ENCODE assay signal across 8 cellular contexts in the genomic region with DNA sequence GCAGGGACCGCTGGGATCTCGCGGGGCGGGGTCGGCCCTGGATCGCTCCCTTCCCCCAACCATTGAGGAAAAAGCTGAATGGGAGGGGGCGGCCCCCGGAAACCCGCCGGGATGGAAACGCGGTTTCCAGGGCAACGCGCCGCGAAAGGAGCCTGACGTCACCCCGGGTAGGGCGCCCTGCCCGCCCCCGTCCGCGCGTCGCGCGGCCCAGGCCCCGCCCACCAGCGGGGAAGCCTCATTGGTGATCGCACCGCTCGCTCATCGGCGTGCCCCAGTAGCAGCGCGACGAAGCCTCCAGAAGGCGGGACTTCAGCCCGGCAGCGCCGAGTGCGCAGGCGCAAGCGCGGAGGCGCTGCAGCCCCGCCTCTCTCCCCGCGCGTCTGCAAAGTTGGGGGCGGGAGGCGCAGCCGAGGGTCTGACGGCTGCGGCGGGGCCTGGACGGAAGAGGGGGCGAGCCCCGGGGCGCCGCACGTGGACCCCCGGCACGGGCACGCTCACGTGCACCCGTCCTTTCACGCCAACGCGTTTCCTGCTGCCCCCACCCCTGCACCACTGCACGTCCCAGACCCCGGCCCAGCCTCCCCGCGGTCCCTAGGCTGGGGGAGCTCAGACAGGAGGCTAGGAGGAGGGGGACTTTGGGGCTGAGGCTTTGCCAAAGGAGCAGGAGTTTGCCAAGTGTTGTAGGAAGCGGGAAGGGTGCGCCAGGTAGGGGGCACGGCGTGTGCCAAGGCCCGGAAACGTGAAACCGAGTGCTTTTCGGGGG. TPM values are rescaled to one million over a fixed set of nuclear protein-coding genes. Genes with fewer than 3 reads are reported as not detected.
DNase-seq lines count a peak whose midpoint lies in the region; ATAC-seq and TF ChIP-seq lines count a peak whose summit lies in the region.

No MANE protein-coding gene starts in this region.

- H3K36me3 ChIP-seq in KMS-11 (ENCODE audit: insufficient read depth) (no peaks in the 10 kb centered on the region), PC-9 (ENCODE audit: low read depth) (no peaks in the 10 kb centered on the region), esophagus (ENCODE audit: control insufficient read depth in 2 of 2, insufficient read depth in 2 of 2, low read length in 1 of 2) (peaks cover 6 to 14% of the 10 kb centered on the region in 2 donors), muscle layer of colon (ENCODE audit: insufficient read depth, low read length) (peaks cover 20% of the 10 kb centered on the region)

- no peaks in the 10 kb centered on the region for H3K27me3 ChIP-seq in KMS-11 (ENCODE audit: insufficient read depth, low read depth)
- no peaks in the 10 kb centered on the region for H3K27me3 ChIP-seq in PC-9 (ENCODE audit: insufficient read depth, low read depth)
- no peaks in the 10 kb centered on the region for H3K27me3 ChIP-seq in esophagus (ENCODE audit: control insufficient read depth in 1 of 2, insufficient read depth in 2 of 2, low read length in 2 of 2)
- H3K27me3 ChIP-seq in muscle layer of colon (ENCODE audit: control insufficient read depth in 1 of 2, insufficient read depth in 2 of 2, low read length in 2 of 2) = no peaks in the 10 kb centered on the region

- H3K4me2 ChIP-seq in KMS-11 (peak overlapping the region; percentile 99), PC-9 (peak overlapping the region; percentile 97)

- no peaks in the 10 kb centered on the region for H3K9me3 ChIP-seq in PC-9 (ENCODE audit: insufficient read depth, low read depth)
- no peaks in the 10 kb centered on the region for H3K9me3 ChIP-seq in esophagus (ENCODE audit: control insufficient read depth in 2 of 2, insufficient read depth in 1 of 2, low read depth in 1 of 2, low read length in 1 of 2)
- no peaks in the 10 kb centered on the region for H3K9me3 ChIP-seq in muscle layer of colon (ENCODE audit: low read length)

- no peaks in the 10 kb centered on the region for H3K9me3 Mint-ChIP-seq in activated T-cell treated with anti-CD3 and anti-CD28 coated beads, Interleukin-2, amount 50 U/mL, for 24 hours

- intact Hi-C loops in PC-9 (cut with micrococcal nuclease; ENCODE audit: unreplicated experiment) = no loop called here

- H3K79me2 ChIP-seq in KMS-11 (ENCODE audit: insufficient read depth, low read depth) = no peaks in the 10 kb centered on the region
- H3K79me2 ChIP-seq in PC-9 (ENCODE audit: low read depth) = peaks cover 21% of the 10 kb centered on the region

- peaks cover 55% of the 10 kb centered on the region for H3K36me3 Mint-ChIP-seq in activated T-cell treated with anti-CD3 and anti-CD28 coated beads, Interleukin-2, amount 50 U/mL, for 24 hours (ENCODE audit: low read depth)

- no peaks in the 10 kb centered on the region for H3K9me2 ChIP-seq in PC-9 (ENCODE audit: insufficient read depth)

- H3K27ac ChIP-seq in KMS-11 (peak overlapping the region; percentile 78), PC-9 (peak overlapping the region; percentile 92), esophagus (ENCODE audit: low read depth in 2 of 2, low read length in 1 of 2) (peak overlapping the region; percentile 98), muscle layer of colon (ENCODE audit: low read depth, low read length) (peak overlapping the region; percentile 90)

- H3K4me1 ChIP-seq in KMS-11 (ENCODE audit: low read depth, poor library complexity, severe bottlenecking) = peaks cover 32% of the 10 kb centered on the region
- peaks cover 63% of the 10 kb centered on the region for H3K4me1 ChIP-seq in PC-9 (replicated peaks; ENCODE audit: insufficient read depth)
- peaks cover 14 to 44% of the 10 kb centered on the region in 2 donors for H3K4me1 ChIP-seq in esophagus (ENCODE audit: control insufficient read depth in 2 of 2, insufficient read depth in 2 of 2, low read length in 1 of 2)
- peaks cover 37% of the 10 kb centered on the region for H3K4me1 ChIP-seq in muscle layer of colon (ENCODE audit: insufficient read depth, low read length)

- H3K4me3 Mint-ChIP-seq in activated T-cell treated with anti-CD3 and anti-CD28 coated beads, Interleukin-2, amount 50 U/mL, for 24 hours = peak overlapping the region; percentile 95

- WGBS in esophagus, 2 donors = 1% methylated on average over 66 to 82 of the region's 82 CpGs

- POLR2A ChIA-PET in PC-9 (lab: Charles Lee; ENCODE audit: unreplicated experiment) = no interaction called here

- H3K4me3 ChIP-seq in KMS-11 (IDR thresholded peaks at IDR 0.05; ENCODE audit: insufficient read depth, low read depth, low read length) = no peak overlapping the region
- H3K4me3 ChIP-seq in PC-9 = peak overlapping the region; percentile 94
- peak overlapping the region; percentile 61 to 71 for H3K4me3 ChIP-seq in esophagus (ENCODE audit: low read depth in 1 of 2, low read length in 2 of 2)
- H3K4me3 ChIP-seq in muscle layer of colon (ENCODE audit: low read depth in 1 of 2, low read length in 2 of 2) = peak overlapping the region; percentile 55 to 67

- ATAC-seq in GM21576 (IDR thresholded peaks at IDR 0.05; ENCODE audit: unreplicated experiment) = peak; percentile 50

- peak overlapping the region; percentile 34; the same call in 1 of the 2 replicates for H2AFZ ChIP-seq in KMS-11 (ENCODE audit: low read depth)
- H2AFZ ChIP-seq in PC-9 = no peak overlapping the region

- H3K27ac Mint-ChIP-seq in activated T-cell treated with anti-CD3 and anti-CD28 coated beads, Interleukin-2, amount 50 U/mL, for 24 hours = peak overlapping the region; percentile 98

- DNase-seq in DMS 273 (lab: John Stamatoyannopoulos, UW; ENCODE audit: unreplicated experiment) (peak; percentile 99), PC-9 (peak; percentile 78 to 93)
- DNase-seq in activated T-cell treated with anti-CD3 and anti-CD28 coated beads, Interleukin-2, amount 50 U/mL, for 24 hours = peak; percentile 98
- peak; percentile 95 to 96 for DNase-seq in stimulated activated CD8-positive, alpha-beta memory T cell treated with anti-CD3 and anti-CD28 coated beads, Interleukin-7, amount 100 ng/mL, for 1 hour (ENCODE audit: low read depth in 2 of 2)

- H3K9ac ChIP-seq in KMS-11 (peak overlapping the region; percentile 89), muscle layer of colon (ENCODE audit: low read length) (peak overlapping the region; percentile 63)

- peaks cover 64% of the 10 kb centered on the region for H3F3A ChIP-seq in PC-9 (ENCODE audit: insufficient read depth, low read depth)

- H4K20me1 ChIP-seq in KMS-11 (ENCODE audit: insufficient read depth) (no peaks in the 10 kb centered on the region), PC-9 (ENCODE audit: insufficient read depth) (0 out of 2 replicates have a peak, but pooled peaks cover 3% of the 10 kb centered on the region)

- H3K27me3 Mint-ChIP-seq in activated T-cell treated with anti-CD3 and anti-CD28 coated beads, Interleukin-2, amount 50 U/mL, for 24 hours = no peaks in the 10 kb centered on the region

- TF ChIP-seq CTCF in KMS-11 (conservative IDR thresholded peaks at IDR 0.05; ENCODE audit: low read depth, low read length) (no peak), PC-9 (conservative IDR thresholded peaks at IDR 0.05) (no peak)

- TSS peak; percentile 8 for BruUV-seq in PC-9 (replicated peaks; lab: Mats Ljungman, UMichigan)

- peaks cover 67% of the 10 kb centered on the region for H3K4me1 Mint-ChIP-seq in activated T-cell treated with anti-CD3 and anti-CD28 coated beads, Interleukin-2, amount 50 U/mL, for 24 hours (ENCODE audit: low read depth)

- CTCF ChIA-PET in PC-9 (lab: Charles Lee) = no interaction called here

RNA-seq across cellular contexts. Expression of gene CIRBP, which starts 8.2 kb away (rescaled TPM):
- total RNA-seq in PC-9 (2021) = 86.9 and 143 TPM in 2 replicates
- 100 to 1,000 TPM; 231 to 265 TPM for polyA plus RNA-seq in esophagus

RNA-seq across cellular contexts. Expression of gene MIDN, which starts 12.5 kb away (rescaled TPM):
- 61.4 and 92.0 TPM in 2 replicates for total RNA-seq in PC-9 (2021)
- 10 to 100 TPM; 36.4 to 38.7 TPM for polyA plus RNA-seq in esophagus

RNA-seq across cellular contexts. Expression of gene FAM174C, which starts 14.4 kb away (rescaled TPM):
- 51.8 and 64.2 TPM in 2 replicates for total RNA-seq in PC-9 (2021)
- polyA plus RNA-seq in esophagus = 10 to 100 TPM; 45.8 to 46.7 TPM

RNA-seq across cellular contexts. Expression of gene ATP5F1D, which starts 19.4 kb away (rescaled TPM):
- 157 and 214 TPM in 2 replicates for total RNA-seq in PC-9 (2021)
- polyA plus RNA-seq in esophagus = 100 to 1,000 TPM; 234 to 289 TPM

RNA-seq across cellular contexts. Expression of gene CBARP, which starts 23.1 kb away (rescaled TPM):
- total RNA-seq in PC-9 (2021) = 1.8 and 1.9 TPM in 2 replicates
- 1 to 10 TPM in 1 of 2 donors, under 1 TPM in 1; 0.95 to 1.3 TPM for polyA plus RNA-seq in esophagus
